25 cellular contexts compared by ENCODE assay signal in genomic region chr6:76719449-76719848, GRCh38.
A peak's percentile ranks its signal among the peaks of the same experiment; 100 is the strongest.
DNase-seq lines count a peak whose midpoint lies in the region; ATAC-seq, FAIRE-seq and TF ChIP-seq lines count a peak whose summit lies in the region.
"Had no signal": no experiment of that assay in that cellular context is flagged by ENCODE, and none has a peak within 500 bp of the region (broad histone marks: within the 10 kb centered on the region; RNA-seq: fewer than 3 reads in every experiment).

No MANE protein-coding gene starts in this region.

- H3K9me1 ChIP-seq in K562 (ENCODE audit: control insufficient read depth, insufficient read depth, low read length) = no peaks in the 10 kb centered on the region

- no peak for FAIRE-seq in HepG2 (lab: Jason Lieb, UNC)
- FAIRE-seq in K562 (lab: Jason Lieb, UNC) = no peak
- FAIRE-seq: GM12878, GM12892, GM18507, GM19239 had no signal

- H3K4me3 ChIP-seq in HepG2 (replicated peaks in 1 of 3; ENCODE audit: insufficient read depth in 1 of 3, low read depth in 2 of 3, low read length in 3 of 3) (no peak overlapping the region), right lobe of liver (no peak overlapping the region), K562 (no peak overlapping the region)
- H3K4me3 ChIP-seq: BLaER1, GM12878 had no signal

- H3K27ac ChIP-seq in HepG2 (ENCODE audit: extremely low read length, insufficient read depth, low read length) = no peak overlapping the region
- H3K27ac ChIP-seq in right lobe of liver = no peak overlapping the region
- H3K27ac ChIP-seq in K562 (ENCODE audit: extremely low read depth, low read depth, low read length) = no peak overlapping the region
- H3K27ac ChIP-seq: 22Rv1, BLaER1 had no signal

- H3K4me1 ChIP-seq in HepG2 (ENCODE audit: insufficient read depth, low read length) (no peaks in the 10 kb centered on the region), right lobe of liver (no peaks in the 10 kb centered on the region), K562 (replicated peaks in 1 of 2; ENCODE audit: control insufficient read depth in 2 of 2, insufficient read depth in 2 of 2, low read length in 2 of 2) (no peaks in the 10 kb centered on the region)
- H3K4me1 ChIP-seq: BE2C, BLaER1 had no signal

- H2AFZ ChIP-seq in HepG2 (ENCODE audit: low read length) (no peak overlapping the region), K562 (ENCODE audit: low read depth, low read length) (no peak overlapping the region)

- no peaks in the 10 kb centered on the region for H3K9me3 ChIP-seq in HepG2 (ENCODE audit: low read length)
- H3K9me3 ChIP-seq in right lobe of liver = no peaks in the 10 kb centered on the region
- H3K9me3 ChIP-seq in K562 (replicated peaks; ENCODE audit: control insufficient read depth, insufficient read depth, low read depth, low read length) = no peaks in the 10 kb centered on the region
- H3K9me3 ChIP-seq: BLaER1 had no signal

- CTCF ChIA-PET in HepG2 (lab: Yijun Ruan, JAX; ENCODE audit: low intra/inter-chr PET ratio, low total read pairs) (no interaction called here), K562 (lab: Yijun Ruan, JAX; ENCODE audit: low intra/inter-chr PET ratio) (no interaction called here)

- H3K27me3 ChIP-seq in HepG2 (ENCODE audit: control insufficient read depth in 1 of 2, insufficient read depth in 2 of 2, low read length in 2 of 2) (no peaks in the 10 kb centered on the region), right lobe of liver (no peaks in the 10 kb centered on the region), K562 (ENCODE audit: control insufficient read depth in 2 of 2, insufficient read depth in 2 of 2, low read length in 2 of 2) (no peaks in the 10 kb centered on the region)
- H3K27me3 ChIP-seq: BE2C, BLaER1 had no signal

- TF ChIP-seq EP300 in HepG2 (IDR thresholded peaks at IDR 0.05; ENCODE audit: low read depth in 2 of 2, low read length in 2 of 2) (no peak), HepG2 (CRISPR knock-in tag; IDR thresholded peaks at IDR 0.05; ENCODE audit: borderline replicate concordance) (no peak), K562 (IDR thresholded peaks at IDR 0.05; ENCODE audit: low read length) (no peak)

- BruUV-seq in HepG2 (replicated peaks; lab: Mats Ljungman, UMichigan) (no TSS peak), K562 (replicated peaks; lab: Mats Ljungman, UMichigan) (no TSS peak)

- H3K79me2 ChIP-seq in HepG2 (ENCODE audit: insufficient read depth, low read length) (no peaks in the 10 kb centered on the region), K562 (ENCODE audit: control insufficient read depth, insufficient read depth, low read length) (no peaks in the 10 kb centered on the region)

- in situ Hi-C loops in HepG2 (cut with HindIII; ENCODE audit: extremely low pct_ligation_motif_present, low pct_unique_long_range_greater_than_20kb) (no loop called here), K562 (cut with MboI) (no loop called here)

- DNase-seq in HepG2 (ENCODE audit: low spot score) = no peak
- no peak for DNase-seq in right lobe of liver
- DNase-seq in K562 (ENCODE audit: extremely low read depth in 1 of 4, low spot score in 3 of 4) = no peak
- DNase-seq in NCI-H774 (lab: John Stamatoyannopoulos, UW) = no peak
- DNase-seq in GM19238 (ENCODE audit: insufficient read length, low spot score) = no peak
- DNase-seq: ACHN; BE2C; C1 segment of cervical spinal cord; CD4-positive, alpha-beta memory T cell; CD4-positive, CD25-positive, alpha-beta regulatory T cell; CD8-positive, alpha-beta memory T cell; COR-L47; DMS 273 treated with DMSO at 0.1 percent for 48 hours; DMS153; DMS53; DMS79; DND-41; EL; GDM1 had no signal

- H4K20me1 ChIP-seq in HepG2 (ENCODE audit: insufficient read depth, low read length) (no peaks in the 10 kb centered on the region), K562 (replicated peaks; ENCODE audit: control insufficient read depth, insufficient read depth, low read length) (no peaks in the 10 kb centered on the region)
- H4K20me1 ChIP-seq: BLaER1 had no signal

- H3K9ac ChIP-seq in HepG2 (ENCODE audit: insufficient read depth, low read depth, low read length) (no peak overlapping the region), K562 (ENCODE audit: insufficient read depth in 1 of 2, low read depth in 2 of 2, low read length in 2 of 2) (no peak overlapping the region)
- H3K9ac ChIP-seq: BLaER1 had no signal

- POLR2A ChIA-PET in HepG2 (lab: Yijun Ruan, JAX) = no interaction called here
- POLR2A ChIA-PET in K562 (lab: Yijun Ruan, JAX) = no interaction called here

- WGBS in HepG2 (ENCODE audit: low lambda C conversion rate) = 0% methylated on average over 1 of the region's 1 CpG
- WGBS in right lobe of liver (ENCODE audit: insufficient coverage, low coverage, low lambda C conversion rate, missing lambda C conversion rate) = 29% methylated on average over 1 of the region's 1 CpG
- WGBS in K562 (ENCODE audit: insufficient coverage, low coverage, missing lambda C conversion rate) = 0% methylated on average over 1 of the region's 1 CpG

- TF ChIP-seq RAD21 in HepG2 (CRISPR knock-in tag; IDR thresholded peaks at IDR 0.05) (no peak), K562 (CRISPR knock-in tag; conservative IDR thresholded peaks at IDR 0.05 in 1 of 2, IDR thresholded peaks at IDR 0.05 in 1 of 2) (no peak)

- ATAC-seq in HepG2 = no peak
- no peak for ATAC-seq in right lobe of liver
- no peak for ATAC-seq in K562
- ATAC-seq: GM12878 had no signal

- TF ChIP-seq POLR2A in HepG2 (IDR thresholded peaks at IDR 0.05; ENCODE audit: insufficient read depth in 1 of 2, low read depth in 2 of 2, low read length in 2 of 2) (no peak), right lobe of liver (IDR thresholded peaks at IDR 0.05) (no peak), K562 (conservative IDR thresholded peaks at IDR 0.05) (no peak)

- no peak for TF ChIP-seq CTCF in HepG2 (CRISPR knock-in tag; IDR thresholded peaks at IDR 0.05)
- no peak for TF ChIP-seq CTCF in right lobe of liver (IDR thresholded peaks at IDR 0.05)
- TF ChIP-seq CTCF in K562 (IDR thresholded peaks at IDR 0.05 in 2 of 3, conservative IDR thresholded peaks at IDR 0.05 in 1 of 3; ENCODE audit: insufficient read depth in 2 of 3, low read depth in 1 of 3, low read length in 3 of 3) = no peak

- no peaks in the 10 kb centered on the region for H3K36me3 ChIP-seq in HepG2 (replicated peaks in 1 of 2; ENCODE audit: control insufficient read depth in 1 of 2, insufficient read depth in 2 of 2, low read length in 2 of 2)
- H3K36me3 ChIP-seq in right lobe of liver = no peaks in the 10 kb centered on the region
- H3K36me3 ChIP-seq in K562 (ENCODE audit: control insufficient read depth, insufficient read depth, low read length) = no peaks in the 10 kb centered on the region
- H3K36me3 ChIP-seq: BE2C, BLaER1 had no signal

- H3K4me2 ChIP-seq in HepG2 (ENCODE audit: low read depth, low read length) = no peak overlapping the region
- no peak overlapping the region for H3K4me2 ChIP-seq in K562 (ENCODE audit: insufficient read depth, low read length)
- H3K4me2 ChIP-seq: BLaER1 had no signal

- intact Hi-C loops in HepG2 (cut with micrococcal nuclease; ENCODE audit: unreplicated experiment) (no loop called here), right lobe of liver (cut with DNase I) (no loop called here), K562 (cut with micrococcal nuclease) (no loop called here)

TF ChIP-seq in HepG2, 621 proteins besides CTCF, POLR2A, EP300 and RAD21 (continues in another document):
- TF ChIP-seq MAFF (IDR thresholded peaks at IDR 0.05; ENCODE audit: low read depth, low read length) = peak; percentile 53; the same call in 1 of the 2 replicates
- no peak for TF ChIP-seq THYN1 (CRISPR knock-in tag; IDR thresholded peaks at IDR 0.05; ENCODE audit: borderline replicate concordance, low read depth)
- no peak for TF ChIP-seq LBX2 (CRISPR knock-in tag; IDR thresholded peaks at IDR 0.05; ENCODE audit: borderline replicate concordance)
- TF ChIP-seq MAFK (conservative IDR thresholded peaks at IDR 0.05 in 1 of 2, IDR thresholded peaks at IDR 0.05 in 1 of 2; ENCODE audit: low read length in 2 of 2) = peak; percentile 66 to 75; a peak in 3 of 4 replicates

TF ChIP-seq in K562, 482 proteins besides CTCF, POLR2A, EP300 and RAD21:
- TF ChIP-seq MAFF (IDR thresholded peaks at IDR 0.05; ENCODE audit: low read length) (peak; percentile 5; the same call in 1 of the 2 replicates), ZNF316 (IDR thresholded peaks at IDR 0.05) (peak; percentile 36; the same call in 1 of the 2 replicates), HIVEP1 (CRISPR knock-in tag; IDR thresholded peaks at IDR 0.05) (no peak), JUND (IDR thresholded peaks at IDR 0.05; ENCODE audit: borderline replicate concordance, low read depth, low read length) (no peak), JUND (tag; IDR thresholded peaks at IDR 0.05; ENCODE audit: borderline replicate concordance, low read depth, low read length) (no peak), C11orf30 (IDR thresholded peaks at IDR 0.05; ENCODE audit: low read depth) (peak; percentile 13; the same call in 1 of the 2 replicates), THRA (IDR thresholded peaks at IDR 0.05) (no peak)

Comparison
In these comparisons a context has a peak if more than half of its experiments do, and no peak if none do; other contexts are left out.
1. Of the 241 proteins assayed by ChIP-seq in both HepG2 and K562: peak only in HepG2: MAFK; only in K562: none; in both: MAFF; in neither: 239.